9 cellular contexts compared by ENCODE assay signal in genomic region chr12:51392556-51393237, GRCh38. TPM values are rescaled to one million over a fixed set of nuclear protein-coding genes. Genes with fewer than 3 reads are reported as not detected.
DNase-seq lines count a peak whose midpoint lies in the region; ATAC-seq and TF ChIP-seq lines count a peak whose summit lies in the region.
"Had no signal": no experiment of that assay in that cellular context is flagged by ENCODE, and none has a peak within 500 bp of the region (broad histone marks: within the 10 kb centered on the region; RNA-seq: fewer than 3 reads in every experiment).

No MANE protein-coding gene starts in this region.

- H3K4me1 ChIP-seq in transverse colon = peaks cover 0 to 38% (median 24%) of the 10 kb centered on the region in 4 donors

- peaks cover 4 to 10% (median 8%) of the 10 kb centered on the region in 3 donors for H3K27me3 Mint-ChIP-seq in immature natural killer cell (ENCODE audit: low read depth in 3 of 3)

- H3K36me3 ChIP-seq in transverse colon = no peaks in the 10 kb centered on the region

- H3K36me3 Mint-ChIP-seq in immature natural killer cell = no peaks in the 10 kb centered on the region

- H3K9me3 Mint-ChIP-seq in immature natural killer cell = no peaks in the 10 kb centered on the region

- H3K27ac Mint-ChIP-seq in immature natural killer cell = peak overlapping the region; percentile 86 to 98 (median 92)

- in situ Hi-C loops in transverse colon (cut with MboI; ENCODE audit: low pct_ligation_motif_present in 1 of 4, low pct_unique_long_range_greater_than_20kb in 1 of 4, low sequenced_read_pairs in 3 of 4) = no loop called here

- H3K4me1 Mint-ChIP-seq in immature natural killer cell = peaks cover 77 to 80% of the 10 kb centered on the region in 2 donors

- peak; percentile 21 to 37 for DNase-seq in NOMO-1 (lab: John Stamatoyannopoulos, UW; ENCODE audit: unreplicated experiment in 2 of 2)
- no peak for DNase-seq in NOMO-1 treated with dmso at 0.1 percent for 144 hours (lab: John Stamatoyannopoulos, UW; ENCODE audit: unreplicated experiment)
- peak; percentile 32 for DNase-seq in activated naive CD4-positive, alpha-beta T cell treated with anti-CD3 and anti-CD28 coated beads, Interleukin-2, amount 50 U/mL, for 16 hours
- peak; percentile 40 to 50 (median 48) for DNase-seq in immature natural killer cell
- peak; percentile 39 for DNase-seq in transverse colon
- no peak for DNase-seq in UCSD-AML1 (lab: John Stamatoyannopoulos, UW; ENCODE audit: unreplicated experiment)
- no peak for DNase-seq in foreskin melanocyte

- 33 to 42% methylated on average over 11 to 22 of the region's 22 CpGs for WGBS in transverse colon (ENCODE audit: low coverage in 1 of 2), 2 donors

- TF ChIP-seq EP300 in transverse colon (IDR thresholded peaks at IDR 0.05; ENCODE audit: low read depth) = no peak

- no peaks in the 10 kb centered on the region for H3K9me3 ChIP-seq in transverse colon

- no peak for TF ChIP-seq POLR2A in transverse colon (IDR thresholded peaks at IDR 0.05)

- peaks cover 7% of the 10 kb centered on the region for H3K27me3 ChIP-seq in transverse colon

- intact Hi-C loops in transverse colon (cut with DNase I; ENCODE audit: low total_unique reads) = no loop called here

- H3K4me3 Mint-ChIP-seq in immature natural killer cell = peak overlapping the region; percentile 79 to 94 (median 88)

- peak; percentile 29 for ATAC-seq in HG03097 (IDR thresholded peaks at IDR 0.05; ENCODE audit: low FRiP score, unreplicated experiment)

- H3K4me3 ChIP-seq in transverse colon = peak overlapping the region in 3 of 4 donors; percentile 43 to 68 (median 62)

- TF ChIP-seq CTCF in transverse colon (IDR thresholded peaks at IDR 0.05) = peak in 1 of 5 experiments; percentile 13

- peak overlapping the region in 3 of 4 donors; percentile 69 to 73 (median 73) for H3K27ac ChIP-seq in transverse colon

RNA-seq across cellular contexts. Expression of gene GALNT6, which starts 1.5 kb away (rescaled TPM):
- polyA plus RNA-seq in immature natural killer cell = 10 to 100 TPM in 1 of 3 donors, 1 to 10 TPM in 1, under 1 TPM in 1; 0.91 to 19.0 (median 9.8) TPM
- total RNA-seq in transverse colon = 10 to 100 TPM; 17.5 to 52.7 (median 26.8) TPM

RNA-seq across cellular contexts. Expression of gene SLC4A8, which starts 31.9 kb away (rescaled TPM):
- polyA plus RNA-seq in immature natural killer cell = 1 to 10 TPM in 2 of 3 donors, not detected in 1; 1.2 TPM
- total RNA-seq in transverse colon = 1 to 10 TPM in 2 of 4 donors, under 1 TPM in 1, not detected in 1; 0.64 to 2.2 (median 1.1) TPM

RNA-seq across cellular contexts. Expression of gene CELA1, which starts 46.2 kb away (rescaled TPM):
- polyA plus RNA-seq in immature natural killer cell = under 1 TPM in 2 of 3 donors, not detected in 1; 0.37 to 1.00 TPM
- total RNA-seq in transverse colon = not detected
- total RNA-seq: activated CD8-positive, alpha-beta memory T cell treated with anti-CD3 and anti-CD28 coated beads for 36 hours had no signal

Comparison
In these comparisons a context has a peak if more than half of its experiments do, and no peak if none do; other contexts are left out.
1. DNase-seq: peak in NOMO-1 (2 of 2), activated naive CD4-positive, alpha-beta T cell treated with anti-CD3 and anti-CD28 coated beads, Interleukin-2, amount 50 U/mL, for 16 hours (single experiment), immature natural killer cell (3 of 3) and transverse colon (single experiment); none in NOMO-1 treated with dmso at 0.1 percent for 144 hours (single experiment), UCSD-AML1 (single experiment) and foreskin melanocyte (single experiment).